Comparison of ENCODE assay signal across 8 cellular contexts in genomic region chr7:923108-924041, GRCh38. TPM values are rescaled to one million over a fixed set of nuclear protein-coding genes. Genes with fewer than 3 reads are reported as not detected.
A peak's percentile ranks its signal among the peaks of the same experiment; 100 is the strongest.
DNase-seq lines count a peak whose midpoint lies in the region; ATAC-seq and TF ChIP-seq lines count a peak whose summit lies in the region.

No MANE protein-coding gene starts in this region.

- no peak overlapping the region for H3K4me3 ChIP-seq in hepatocyte

- DNase-seq in NCI-H510A treated with DMSO at 0.1 percent for 48 hours (lab: John Stamatoyannopoulos, UW) = peak; percentile 19
- no peak for DNase-seq in NCI-H510A (lab: John Stamatoyannopoulos, UW)
- DNase-seq in RPMI7951 (ENCODE audit: low read depth) = peak; percentile 81
- DNase-seq in activated T-helper 9 cell treated with anti-CD3 and anti-CD28 coated beads, Interleukin-2, amount 50 U/mL, for 16 hours (ENCODE audit: low read depth) = peak; percentile 90
- peak; percentile 67 for DNase-seq in hepatocyte (ENCODE audit: low spot score)
- DNase-seq in stimulated activated CD4-positive, alpha-beta T cell treated with anti-CD3 and anti-CD28 coated beads, Interleukin-2, amount 100 ng/mL, for 24 hours = peak; percentile 92 to 93
- DNase-seq in NCI-H187 treated with DMSO at 0.1 percent for 48 hours (lab: John Stamatoyannopoulos, UW) = no peak

- ATAC-seq in HG03060 (IDR thresholded peaks at IDR 0.05; ENCODE audit: low read depth, unreplicated experiment) = peak; percentile 38

- no peak overlapping the region for H3K4me2 ChIP-seq in hepatocyte

- no peaks in the 10 kb centered on the region for H3K27me3 ChIP-seq in hepatocyte

- H2AFZ ChIP-seq in hepatocyte = no peak overlapping the region

- H4K20me1 ChIP-seq in hepatocyte (ENCODE audit: insufficient read depth, poor library complexity, severe bottlenecking) = no peaks in the 10 kb centered on the region

- H3K4me1 ChIP-seq in hepatocyte (ENCODE audit: insufficient read depth) = peaks cover 18% of the 10 kb centered on the region

- H3K27ac ChIP-seq in hepatocyte = peak overlapping the region; percentile 66

- WGBS in hepatocyte (ENCODE audit: low lambda C conversion rate, missing lambda C conversion rate) = 69% methylated on average over 38 of the region's 40 CpGs

- no peak for TF ChIP-seq CTCF in hepatocyte (IDR thresholded peaks at IDR 0.05; ENCODE audit: poor library complexity)

- no peaks in the 10 kb centered on the region for H3K9me2 ChIP-seq in hepatocyte (replicated peaks; ENCODE audit: insufficient read depth)

- H3K36me3 ChIP-seq in hepatocyte (replicated peaks; ENCODE audit: insufficient read depth, low read depth) = no peaks in the 10 kb centered on the region

- H3K9me3 ChIP-seq in hepatocyte (ENCODE audit: low read depth) = no peaks in the 10 kb centered on the region

- H3K79me2 ChIP-seq in hepatocyte = no peaks in the 10 kb centered on the region

RNA-seq across cellular contexts. Expression of gene ADAP1, which starts 31.1 kb away (rescaled TPM):
- 1.6 and 1.8 TPM in 2 replicates for total RNA-seq in RPMI7951 (2014; rRNA removed; shearing (Covaris generic))
- total RNA-seq in hepatocyte = 25.8 and 35.7 TPM in 2 replicates
- polyA plus RNA-seq in hepatocyte = 16.3 and 25.6 TPM in 2 replicates

RNA-seq across cellular contexts. Expression of gene GET4, which starts 47.0 kb away (rescaled TPM):
- 22.4 and 24.6 TPM in 2 replicates for total RNA-seq in RPMI7951 (2014; rRNA removed; shearing (Covaris generic))
- total RNA-seq in hepatocyte = 46.3 and 48.3 TPM in 2 replicates
- 102 and 126 TPM in 2 replicates for polyA plus RNA-seq in hepatocyte

RNA-seq across cellular contexts. Expression of gene COX19, which starts 52.0 kb away (rescaled TPM):
- total RNA-seq in RPMI7951 (2014; rRNA removed; shearing (Covaris generic)) = 6.8 and 7.1 TPM in 2 replicates
- 9.9 and 11.6 TPM in 2 replicates for total RNA-seq in hepatocyte
- 18.9 and 21.2 TPM in 2 replicates for polyA plus RNA-seq in hepatocyte

RNA-seq across cellular contexts. Expression of gene CYP2W1, which starts 59.6 kb away (rescaled TPM):
- not detected in 2 replicates for total RNA-seq in RPMI7951 (2014; rRNA removed; shearing (Covaris generic))
- 20.3 and 31.1 TPM in 2 replicates for total RNA-seq in hepatocyte
- 72.3 and 112 TPM in 2 replicates for polyA plus RNA-seq in hepatocyte

Comparison
In these comparisons a context has a peak if more than half of its experiments do, and no peak if none do; other contexts are left out.
1. DNase-seq: peak in NCI-H510A treated with DMSO at 0.1 percent for 48 hours (single experiment), RPMI7951 (single experiment), activated T-helper 9 cell treated with anti-CD3 and anti-CD28 coated beads, Interleukin-2, amount 50 U/mL, for 16 hours (single experiment), hepatocyte (single experiment) and stimulated activated CD4-positive, alpha-beta T cell treated with anti-CD3 and anti-CD28 coated beads, Interleukin-2, amount 100 ng/mL, for 24 hours (2 of 2); none in NCI-H510A (single experiment) and NCI-H187 treated with DMSO at 0.1 percent for 48 hours (single experiment).